1 cellular context compared by ENCODE assay signal in the genomic region with DNA sequence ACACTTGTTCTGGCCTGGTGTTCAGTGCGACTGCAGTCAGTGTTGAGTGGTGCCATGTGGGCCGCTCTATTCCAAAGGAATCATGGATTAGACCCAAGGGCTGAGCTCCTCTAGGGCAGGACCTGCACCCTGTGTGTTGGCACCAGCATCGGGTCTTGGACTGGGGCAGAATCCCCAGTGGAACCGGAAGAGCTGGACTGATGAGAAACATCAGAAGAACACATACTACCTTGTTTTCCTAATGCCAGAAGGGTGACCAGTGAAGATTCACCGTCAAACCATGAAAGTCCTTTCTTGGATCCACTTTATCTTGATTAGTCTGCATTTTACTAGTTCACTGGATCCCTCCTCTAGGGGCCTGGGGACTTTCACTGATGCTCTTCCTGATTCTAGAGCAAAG.
TF ChIP-seq lines count a peak whose summit lies in the region.

No MANE protein-coding gene starts in this region.

TF ChIP-seq in GM23338, 12 proteins besides CTCF, POLR2A, EP300 and RAD21:
- TF ChIP-seq, protein P1, sequence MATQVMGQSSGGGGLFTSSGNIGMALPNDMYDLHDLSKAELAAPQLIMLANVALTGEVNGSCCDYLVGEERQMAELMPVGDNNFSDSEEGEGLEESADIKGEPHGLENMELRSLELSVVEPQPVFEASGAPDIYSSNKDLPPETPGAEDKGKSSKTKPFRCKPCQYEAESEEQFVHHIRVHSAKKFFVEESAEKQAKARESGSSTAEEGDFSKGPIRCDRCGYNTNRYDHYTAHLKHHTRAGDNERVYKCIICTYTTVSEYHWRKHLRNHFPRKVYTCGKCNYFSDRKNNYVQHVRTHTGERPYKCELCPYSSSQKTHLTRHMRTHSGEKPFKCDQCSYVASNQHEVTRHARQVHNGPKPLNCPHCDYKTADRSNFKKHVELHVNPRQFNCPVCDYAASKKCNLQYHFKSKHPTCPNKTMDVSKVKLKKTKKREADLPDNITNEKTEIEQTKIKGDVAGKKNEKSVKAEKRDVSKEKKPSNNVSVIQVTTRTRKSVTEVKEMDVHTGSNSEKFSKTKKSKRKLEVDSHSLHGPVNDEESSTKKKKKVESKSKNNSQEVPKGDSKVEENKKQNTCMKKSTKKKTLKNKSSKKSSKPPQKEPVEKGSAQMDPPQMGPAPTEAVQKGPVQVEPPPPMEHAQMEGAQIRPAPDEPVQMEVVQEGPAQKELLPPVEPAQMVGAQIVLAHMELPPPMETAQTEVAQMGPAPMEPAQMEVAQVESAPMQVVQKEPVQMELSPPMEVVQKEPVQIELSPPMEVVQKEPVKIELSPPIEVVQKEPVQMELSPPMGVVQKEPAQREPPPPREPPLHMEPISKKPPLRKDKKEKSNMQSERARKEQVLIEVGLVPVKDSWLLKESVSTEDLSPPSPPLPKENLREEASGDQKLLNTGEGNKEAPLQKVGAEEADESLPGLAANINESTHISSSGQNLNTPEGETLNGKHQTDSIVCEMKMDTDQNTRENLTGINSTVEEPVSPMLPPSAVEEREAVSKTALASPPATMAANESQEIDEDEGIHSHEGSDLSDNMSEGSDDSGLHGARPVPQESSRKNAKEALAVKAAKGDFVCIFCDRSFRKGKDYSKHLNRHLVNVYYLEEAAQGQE (IDR thresholded peaks at IDR 0.05; ENCODE audit: unreplicated experiment) = no peak
- TF ChIP-seq POLR2AphosphoS5 (IDR thresholded peaks at IDR 0.05; ENCODE audit: low read depth) (no peak), CREB1 (CRISPR knock-in tag; IDR thresholded peaks at IDR 0.05; ENCODE audit: low read depth) (no peak), EZH2 (IDR thresholded peaks at IDR 0.05; ENCODE audit: low read depth, unreplicated experiment) (no peak), JUNB (IDR thresholded peaks at IDR 0.05; ENCODE audit: unreplicated experiment) (no peak), ZNF331 (CRISPR knock-in tag; IDR thresholded peaks at IDR 0.05; ENCODE audit: low read depth) (no peak), ZNF114 (CRISPR knock-in tag; IDR thresholded peaks at IDR 0.05) (no peak), EZH2phosphoT487 (IDR thresholded peaks at IDR 0.05; ENCODE audit: unreplicated experiment) (no peak), STAT1 (IDR thresholded peaks at IDR 0.05; ENCODE audit: unreplicated experiment) (no peak)
- TF ChIP-seq, protein P2, sequence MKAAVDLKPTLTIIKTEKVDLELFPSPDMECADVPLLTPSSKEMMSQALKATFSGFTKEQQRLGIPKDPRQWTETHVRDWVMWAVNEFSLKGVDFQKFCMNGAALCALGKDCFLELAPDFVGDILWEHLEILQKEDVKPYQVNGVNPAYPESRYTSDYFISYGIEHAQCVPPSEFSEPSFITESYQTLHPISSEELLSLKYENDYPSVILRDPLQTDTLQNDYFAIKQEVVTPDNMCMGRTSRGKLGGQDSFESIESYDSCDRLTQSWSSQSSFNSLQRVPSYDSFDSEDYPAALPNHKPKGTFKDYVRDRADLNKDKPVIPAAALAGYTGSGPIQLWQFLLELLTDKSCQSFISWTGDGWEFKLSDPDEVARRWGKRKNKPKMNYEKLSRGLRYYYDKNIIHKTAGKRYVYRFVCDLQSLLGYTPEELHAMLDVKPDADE (IDR thresholded peaks at IDR 0.05) = no peak
- TF ChIP-seq, protein P3, sequence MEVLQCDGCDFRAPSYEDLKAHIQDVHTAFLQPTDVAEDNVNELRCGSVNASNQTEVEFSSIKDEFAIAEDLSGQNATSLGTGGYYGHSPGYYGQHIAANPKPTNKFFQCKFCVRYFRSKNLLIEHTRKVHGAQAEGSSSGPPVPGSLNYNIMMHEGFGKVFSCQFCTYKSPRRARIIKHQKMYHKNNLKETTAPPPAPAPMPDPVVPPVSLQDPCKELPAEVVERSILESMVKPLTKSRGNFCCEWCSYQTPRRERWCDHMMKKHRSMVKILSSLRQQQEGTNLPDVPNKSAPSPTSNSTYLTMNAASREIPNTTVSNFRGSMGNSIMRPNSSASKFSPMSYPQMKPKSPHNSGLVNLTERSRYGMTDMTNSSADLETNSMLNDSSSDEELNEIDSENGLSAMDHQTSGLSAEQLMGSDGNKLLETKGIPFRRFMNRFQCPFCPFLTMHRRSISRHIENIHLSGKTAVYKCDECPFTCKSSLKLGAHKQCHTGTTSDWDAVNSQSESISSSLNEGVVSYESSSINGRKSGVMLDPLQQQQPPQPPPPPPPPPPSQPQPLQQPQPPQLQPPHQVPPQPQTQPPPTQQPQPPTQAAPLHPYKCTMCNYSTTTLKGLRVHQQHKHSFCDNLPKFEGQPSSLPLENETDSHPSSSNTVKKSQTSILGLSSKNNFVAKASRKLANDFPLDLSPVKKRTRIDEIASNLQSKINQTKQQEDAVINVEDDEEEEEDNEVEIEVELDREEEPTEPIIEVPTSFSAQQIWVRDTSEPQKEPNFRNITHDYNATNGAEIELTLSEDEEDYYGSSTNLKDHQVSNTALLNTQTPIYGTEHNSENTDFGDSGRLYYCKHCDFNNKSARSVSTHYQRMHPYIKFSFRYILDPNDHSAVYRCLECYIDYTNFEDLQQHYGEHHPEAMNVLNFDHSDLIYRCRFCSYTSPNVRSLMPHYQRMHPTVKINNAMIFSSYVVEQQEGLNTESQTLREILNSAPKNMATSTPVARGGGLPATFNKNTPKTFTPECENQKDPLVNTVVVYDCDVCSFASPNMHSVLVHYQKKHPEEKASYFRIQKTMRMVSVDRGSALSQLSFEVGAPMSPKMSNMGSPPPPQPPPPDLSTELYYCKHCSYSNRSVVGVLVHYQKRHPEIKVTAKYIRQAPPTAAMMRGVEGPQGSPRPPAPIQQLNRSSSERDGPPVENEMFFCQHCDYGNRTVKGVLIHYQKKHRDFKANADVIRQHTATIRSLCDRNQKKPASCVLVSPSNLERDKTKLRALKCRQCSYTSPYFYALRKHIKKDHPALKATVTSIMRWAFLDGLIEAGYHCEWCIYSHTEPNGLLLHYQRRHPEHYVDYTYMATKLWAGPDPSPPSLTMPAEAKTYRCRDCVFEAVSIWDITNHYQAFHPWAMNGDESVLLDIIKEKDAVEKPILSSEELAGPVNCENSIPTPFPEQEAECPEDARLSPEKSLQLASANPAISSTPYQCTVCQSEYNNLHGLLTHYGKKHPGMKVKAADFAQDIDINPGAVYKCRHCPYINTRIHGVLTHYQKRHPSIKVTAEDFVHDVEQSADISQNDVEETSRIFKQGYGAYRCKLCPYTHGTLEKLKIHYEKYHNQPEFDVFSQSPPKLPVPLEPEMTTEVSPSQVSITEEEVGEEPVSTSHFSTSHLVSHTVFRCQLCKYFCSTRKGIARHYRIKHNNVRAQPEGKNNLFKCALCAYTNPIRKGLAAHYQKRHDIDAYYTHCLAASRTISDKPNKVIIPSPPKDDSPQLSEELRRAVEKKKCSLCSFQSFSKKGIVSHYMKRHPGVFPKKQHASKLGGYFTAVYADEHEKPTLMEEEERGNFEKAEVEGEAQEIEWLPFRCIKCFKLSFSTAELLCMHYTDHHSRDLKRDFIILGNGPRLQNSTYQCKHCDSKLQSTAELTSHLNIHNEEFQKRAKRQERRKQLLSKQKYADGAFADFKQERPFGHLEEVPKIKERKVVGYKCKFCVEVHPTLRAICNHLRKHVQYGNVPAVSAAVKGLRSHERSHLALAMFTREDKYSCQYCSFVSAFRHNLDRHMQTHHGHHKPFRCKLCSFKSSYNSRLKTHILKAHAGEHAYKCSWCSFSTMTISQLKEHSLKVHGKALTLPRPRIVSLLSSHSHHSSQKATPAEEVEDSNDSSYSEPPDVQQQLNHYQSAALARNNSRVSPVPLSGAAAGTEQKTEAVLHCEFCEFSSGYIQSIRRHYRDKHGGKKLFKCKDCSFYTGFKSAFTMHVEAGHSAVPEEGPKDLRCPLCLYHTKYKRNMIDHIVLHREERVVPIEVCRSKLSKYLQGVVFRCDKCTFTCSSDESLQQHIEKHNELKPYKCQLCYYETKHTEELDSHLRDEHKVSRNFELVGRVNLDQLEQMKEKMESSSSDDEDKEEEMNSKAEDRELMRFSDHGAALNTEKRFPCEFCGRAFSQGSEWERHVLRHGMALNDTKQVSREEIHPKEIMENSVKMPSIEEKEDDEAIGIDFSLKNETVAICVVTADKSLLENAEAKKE (CRISPR knock-in tag; IDR thresholded peaks at IDR 0.05) = no peak
TF ChIP-seq in GM23338: peak in this region for 0.
